27 cellular contexts compared by ENCODE assay signal in genomic region chr3:174206607-174207192, GRCh38.
DNase-seq lines count a peak whose midpoint lies in the region; TF ChIP-seq lines count a peak whose summit lies in the region.
"Had no signal": no experiment of that assay in that cellular context is flagged by ENCODE, and none has a peak within 500 bp of the region (broad histone marks: within the 10 kb centered on the region; RNA-seq: fewer than 3 reads in every experiment).

No MANE protein-coding gene starts in this region.

- H3K27ac Mint-ChIP-seq in endodermal cell = no peak overlapping the region
- peak overlapping the region; percentile 18 for H3K27ac Mint-ChIP-seq in osteocyte (ENCODE audit: unreplicated experiment)
- H3K27ac Mint-ChIP-seq in activated CD4-positive, alpha-beta T cell treated with anti-CD3 and anti-CD28 coated beads, Interleukin-2, amount 10 ng/mL, durations not matched to agents 7 days and 5 days = no peak overlapping the region
- H3K27ac Mint-ChIP-seq: activated T-cell treated with anti-CD3 and anti-CD28 coated beads, Interleukin-2, amount 50 U/mL, for 72 hours; CD4-positive, CD25-positive, alpha-beta regulatory T cell had no signal

- TF ChIP-seq CTCF in C4-2B (conservative IDR thresholded peaks at IDR 0.05) (no peak), endodermal cell (conservative IDR thresholded peaks at IDR 0.05) (no peak), osteocyte (IDR thresholded peaks at IDR 0.05) (no peak)

- H3K27ac ChIP-seq in C4-2B (peak overlapping the region; percentile 18; the same call in 1 of the 2 replicates), endodermal cell (ENCODE audit: low read depth, low read length) (no peak overlapping the region), substantia nigra (ENCODE audit: low read depth, low read length, poor library complexity, severe bottlenecking) (no peak overlapping the region)
- H3K27ac ChIP-seq: body of pancreas, foreskin keratinocyte, heart left ventricle, SK-N-MC had no signal

- H3K27me3 Mint-ChIP-seq in endodermal cell (ENCODE audit: insufficient read depth) = no peaks in the 10 kb centered on the region
- no peaks in the 10 kb centered on the region for H3K27me3 Mint-ChIP-seq in osteocyte (ENCODE audit: unreplicated experiment)
- peaks cover 4% of the 10 kb centered on the region for H3K27me3 Mint-ChIP-seq in activated CD4-positive, alpha-beta T cell treated with anti-CD3 and anti-CD28 coated beads, Interleukin-2, amount 10 ng/mL, durations not matched to agents 7 days and 5 days
- H3K27me3 Mint-ChIP-seq: CD4-positive, CD25-positive, alpha-beta regulatory T cell; central memory CD8-positive, alpha-beta T cell had no signal

- no peaks in the 10 kb centered on the region for H3K9me3 ChIP-seq in endodermal cell (ENCODE audit: control insufficient read depth, low read length)
- H3K9me3 ChIP-seq: body of pancreas, heart left ventricle had no signal

- 95% methylated on average over 3 of the region's 4 CpGs; no CpG with 5 or more reads in 1 of the 2 experiments for WGBS in endodermal cell (ENCODE audit: insufficient coverage in 1 of 2, insufficient read length in 1 of 2), 2 experiments

- CTCF ChIA-PET in HEK293T (lab: Yijun Ruan, JAX) = no interaction called here
- CTCF ChIA-PET in activated CD4-positive, alpha-beta T cell treated with anti-CD3 and anti-CD28 coated beads, Interleukin-2, amount 10 ng/mL, durations not matched to agents 7 days and 5 days (lab: Charles Lee) = no interaction called here

- no peak for DNase-seq in HEK293T (ENCODE audit: extremely low spot score)
- DNase-seq in endodermal cell = peak; percentile 48
- DNase-seq in osteocyte (ENCODE audit: extremely low spot score, unreplicated experiment) = no peak
- no peak for DNase-seq in activated CD4-positive, alpha-beta T cell treated with anti-CD3 and anti-CD28 coated beads, Interleukin-2, amount 10 ng/mL, durations not matched to agents 7 days and 5 days
- DNase-seq in substantia nigra (lab: John Stamatoyannopoulos, UW) = no peak
- DNase-seq in amygdala (lab: John Stamatoyannopoulos, UW) = no peak
- DNase-seq: activated CD4-positive, alpha-beta T cell treated with anti-CD3 and anti-CD28 coated beads, Interleukin-2, amount 50 U/mL, for 4 hours; activated CD4-positive, CD25-positive, alpha-beta regulatory T cell; activated naive CD4-positive, alpha-beta T cell; activated T-cell treated with anti-CD3 and anti-CD28 coated beads, Interleukin-2, amount 50 U/mL, for 72 hours; body of pancreas; CD4-positive, CD25-positive, alpha-beta regulatory T cell; foreskin keratinocyte; HCEC 1CT; heart left ventricle; left ventricle myocardium superior; NCI-H1436 treated with DMSO at 0.1 percent for 48 hours; NCI-H510A treated with DMSO at 0.1 percent for 48 hours; NK-92 treated with Interleukin-12 subunit alpha and Interleukin-12 subunit beta, amount 100 ng/mL, for 24 hours; nucleus accumbens; PC-3; stimulated activated CD4-positive, alpha-beta T cell treated with anti-CD3 and anti-CD28 coated beads, Interleukin-4, amount 100 ng/mL, for 24 hours; trophoblast cell had no signal

- H3K4me1 Mint-ChIP-seq in endodermal cell = peaks cover 27% of the 10 kb centered on the region
- peaks cover 30% of the 10 kb centered on the region for H3K4me1 Mint-ChIP-seq in osteocyte (ENCODE audit: unreplicated experiment)
- H3K4me1 Mint-ChIP-seq in activated CD4-positive, alpha-beta T cell treated with anti-CD3 and anti-CD28 coated beads, Interleukin-2, amount 10 ng/mL, durations not matched to agents 7 days and 5 days = no peaks in the 10 kb centered on the region
- H3K4me1 Mint-ChIP-seq: CD4-positive, CD25-positive, alpha-beta regulatory T cell; central memory CD8-positive, alpha-beta T cell had no signal

- peaks cover 9% of the 10 kb centered on the region for H3K4me1 ChIP-seq in endodermal cell (ENCODE audit: control insufficient read depth, insufficient read depth, low read length)
- H3K4me1 ChIP-seq: body of pancreas, foreskin keratinocyte had no signal

- POLR2A ChIA-PET in HEK293T (lab: Yijun Ruan, JAX) = no interaction called here
- POLR2A ChIA-PET in activated CD4-positive, alpha-beta T cell treated with anti-CD3 and anti-CD28 coated beads, Interleukin-2, amount 10 ng/mL, durations not matched to agents 7 days and 5 days (lab: Charles Lee) = no interaction called here

- H3K27me3 ChIP-seq in endodermal cell (ENCODE audit: control insufficient read depth, insufficient read depth, low read length, poor library complexity, severe bottlenecking) = no peaks in the 10 kb centered on the region
- H3K27me3 ChIP-seq: body of pancreas, foreskin keratinocyte, heart left ventricle had no signal

- H3K4me3 ChIP-seq in endodermal cell (ENCODE audit: low read length) = no peak overlapping the region
- H3K4me3 ChIP-seq: body of pancreas, GM12878, heart left ventricle, SK-N-MC had no signal

- H3K36me3 ChIP-seq in endodermal cell (ENCODE audit: control insufficient read depth, insufficient read depth, low read length) = no peaks in the 10 kb centered on the region
- H3K36me3 ChIP-seq: heart left ventricle had no signal

- H3K9ac ChIP-seq in endodermal cell (ENCODE audit: extremely low read depth, low read length, poor library complexity, severe bottlenecking) = no peak overlapping the region

- H3K9me3 Mint-ChIP-seq in endodermal cell = peaks cover 8% of the 10 kb centered on the region
- H3K9me3 Mint-ChIP-seq in osteocyte (ENCODE audit: unreplicated experiment) = no peaks in the 10 kb centered on the region
- H3K9me3 Mint-ChIP-seq in activated CD4-positive, alpha-beta T cell treated with anti-CD3 and anti-CD28 coated beads, Interleukin-2, amount 10 ng/mL, durations not matched to agents 7 days and 5 days = no peaks in the 10 kb centered on the region
- H3K9me3 Mint-ChIP-seq: activated T-cell treated with anti-CD3 and anti-CD28 coated beads, Interleukin-2, amount 50 U/mL, for 72 hours; central memory CD8-positive, alpha-beta T cell had no signal

- H3K36me3 Mint-ChIP-seq in endodermal cell (ENCODE audit: low read depth) (no peaks in the 10 kb centered on the region), osteocyte (ENCODE audit: unreplicated experiment) (no peaks in the 10 kb centered on the region)
- no peaks in the 10 kb centered on the region for H3K36me3 Mint-ChIP-seq in activated CD4-positive, alpha-beta T cell treated with anti-CD3 and anti-CD28 coated beads, Interleukin-2, amount 10 ng/mL, durations not matched to agents 7 days and 5 days (ENCODE audit: low read depth)
- H3K36me3 Mint-ChIP-seq: CD4-positive, CD25-positive, alpha-beta regulatory T cell had no signal

- H3K4me3 Mint-ChIP-seq in endodermal cell = no peak overlapping the region
- no peak overlapping the region for H3K4me3 Mint-ChIP-seq in osteocyte (ENCODE audit: unreplicated experiment)
- no peak overlapping the region for H3K4me3 Mint-ChIP-seq in activated CD4-positive, alpha-beta T cell treated with anti-CD3 and anti-CD28 coated beads, Interleukin-2, amount 10 ng/mL, durations not matched to agents 7 days and 5 days
- H3K4me3 Mint-ChIP-seq: activated T-cell treated with anti-CD3 and anti-CD28 coated beads, Interleukin-2, amount 50 U/mL, for 72 hours; CD4-positive, CD25-positive, alpha-beta regulatory T cell; central memory CD8-positive, alpha-beta T cell had no signal

TF ChIP-seq in HEK293T, 16 proteins besides CTCF, POLR2A, EP300 and RAD21:
- no peak for TF ChIP-seq ZNF384 (IDR thresholded peaks at IDR 0.05)
- TF ChIP-seq PKNOX1 (IDR thresholded peaks at IDR 0.05) = peak; percentile 55
